ENCODE assay signal across 1 cellular context in genomic region chr9:126375386-126375785, GRCh38.
A peak's percentile ranks its signal among the peaks of the same experiment; 100 is the strongest.
TF ChIP-seq lines count a peak whose summit lies in the region.

No MANE protein-coding gene starts in this region.

TF ChIP-seq in HepG2, 621 proteins besides CTCF, POLR2A, EP300 and RAD21 (continued from another document):
- no peak for TF ChIP-seq ZFAT (CRISPR knock-in tag; conservative IDR thresholded peaks at IDR 0.05)
- TF ChIP-seq SAP130 (CRISPR knock-in tag; IDR thresholded peaks at IDR 0.05; ENCODE audit: low read depth), result peak; percentile 42; the same call in 1 of the 2 replicates
- TF ChIP-seq RFX1 (IDR thresholded peaks at IDR 0.05), result no peak
- TF ChIP-seq ELF3 (CRISPR knock-in tag; IDR thresholded peaks at IDR 0.05), result 0 out of 2 replicates have a peak, but pooled peaks have one; percentile 32
TF ChIP-seq in HepG2: peak in this region for 6.
